ENCODE assay signal across 1 cellular context in the genomic region with DNA sequence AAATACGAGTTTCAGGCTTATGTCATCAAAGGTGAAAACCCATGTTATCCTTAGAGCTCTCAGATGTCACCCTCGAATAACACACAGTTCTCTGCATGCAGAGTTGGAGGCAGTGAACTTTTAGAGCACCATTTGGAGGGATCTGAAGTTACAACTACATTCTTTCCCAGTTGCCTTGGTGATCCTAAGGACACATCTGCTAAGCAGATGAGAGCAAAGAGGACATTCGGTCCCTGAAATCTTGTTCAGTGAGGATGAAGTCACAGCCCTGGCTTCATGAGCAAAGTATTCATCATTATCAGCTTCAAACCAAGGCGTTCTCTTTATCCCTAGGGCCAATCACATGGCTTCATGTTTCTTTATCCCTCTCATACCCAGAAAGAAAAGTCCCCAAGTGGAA.
TF ChIP-seq lines count a peak whose summit lies in the region.

No MANE protein-coding gene starts in this region.

TF ChIP-seq in IMR-90, 13 proteins besides CTCF, POLR2A, EP300 and RAD21 (continued from another document):
- TF ChIP-seq CEBPB (IDR thresholded peaks at IDR 0.05; ENCODE audit: low read depth, low read length) (no peak), NFE2L2 (IDR thresholded peaks at IDR 0.05; ENCODE audit: low read depth, low read length) (no peak)
- TF ChIP-seq, protein P1, sequence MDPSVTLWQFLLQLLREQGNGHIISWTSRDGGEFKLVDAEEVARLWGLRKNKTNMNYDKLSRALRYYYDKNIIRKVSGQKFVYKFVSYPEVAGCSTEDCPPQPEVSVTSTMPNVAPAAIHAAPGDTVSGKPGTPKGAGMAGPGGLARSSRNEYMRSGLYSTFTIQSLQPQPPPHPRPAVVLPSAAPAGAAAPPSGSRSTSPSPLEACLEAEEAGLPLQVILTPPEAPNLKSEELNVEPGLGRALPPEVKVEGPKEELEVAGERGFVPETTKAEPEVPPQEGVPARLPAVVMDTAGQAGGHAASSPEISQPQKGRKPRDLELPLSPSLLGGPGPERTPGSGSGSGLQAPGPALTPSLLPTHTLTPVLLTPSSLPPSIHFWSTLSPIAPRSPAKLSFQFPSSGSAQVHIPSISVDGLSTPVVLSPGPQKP (IDR thresholded peaks at IDR 0.05; ENCODE audit: borderline replicate concordance, low read depth, low read length): no peak
